ENCODE assay signal across 1 cellular context in the genomic region with DNA sequence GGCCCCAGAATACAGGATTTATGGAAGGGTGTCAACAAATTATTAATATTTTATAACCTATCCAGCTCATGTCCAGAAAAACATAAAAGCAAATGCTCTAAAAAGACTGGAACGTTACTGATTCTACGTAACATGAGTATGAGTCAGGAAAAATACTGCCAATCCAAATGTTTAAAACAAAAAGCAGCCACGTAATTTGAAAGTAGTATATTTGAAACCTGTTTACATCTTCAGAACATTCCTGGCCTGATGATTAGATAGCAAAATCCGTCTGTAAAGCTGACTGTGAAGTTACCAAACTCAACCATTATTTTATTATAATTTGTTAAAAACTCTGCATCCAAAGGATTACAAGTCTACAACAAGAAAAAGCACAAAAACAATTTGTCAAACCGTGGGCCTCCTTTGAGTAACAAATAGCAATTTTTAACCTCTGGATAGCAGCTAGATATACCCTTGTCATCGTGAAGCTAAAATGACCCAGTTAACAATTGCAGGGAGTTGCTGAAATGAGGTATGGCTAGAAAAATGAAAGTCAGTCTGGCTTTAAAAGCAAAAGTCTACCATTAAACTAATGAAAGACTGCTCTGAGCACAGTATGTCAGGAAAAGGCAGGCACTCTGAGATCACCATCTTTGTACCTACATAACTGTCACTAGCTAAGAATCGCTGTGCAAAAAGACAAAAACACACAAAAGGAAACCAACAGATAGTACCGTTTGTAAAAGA.
TF ChIP-seq lines count a peak whose summit lies in the region.

No MANE protein-coding gene starts in this region.

TF ChIP-seq in SK-N-SH, 30 proteins besides CTCF, POLR2A, EP300 and RAD21 (continued from another document):
- no peak for TF ChIP-seq USF2 (IDR thresholded peaks at IDR 0.05; ENCODE audit: borderline replicate concordance, low read depth, low read length)
- no peak for TF ChIP-seq RFX5 (IDR thresholded peaks at IDR 0.05; ENCODE audit: low read length)
- no peak for TF ChIP-seq SIN3A (IDR thresholded peaks at IDR 0.05; ENCODE audit: borderline replicate concordance, low read depth, low read length)
- no peak for TF ChIP-seq YY1 (IDR thresholded peaks at IDR 0.05; ENCODE audit: low read depth)
- no peak for TF ChIP-seq MAX (IDR thresholded peaks at IDR 0.05; ENCODE audit: low read depth)
- no peak for TF ChIP-seq CHD2 (IDR thresholded peaks at IDR 0.05; ENCODE audit: low read length, partially characterized antibody)
- TF ChIP-seq FOXJ3 (CRISPR knock-in tag; IDR thresholded peaks at IDR 0.05): no peak
- TF ChIP-seq POLR2AphosphoS5 (IDR thresholded peaks at IDR 0.05; ENCODE audit: low read depth, low read length): no peak
- TF ChIP-seq RXRA (IDR thresholded peaks at IDR 0.05; ENCODE audit: borderline replicate concordance, low read depth): no peak
- TF ChIP-seq RCOR1 (IDR thresholded peaks at IDR 0.05; ENCODE audit: low read length): no peak
- no peak for TF ChIP-seq REST (IDR thresholded peaks at IDR 0.05; ENCODE audit: low read depth, low read length)
- TF ChIP-seq TEAD4 (IDR thresholded peaks at IDR 0.05; ENCODE audit: borderline replicate concordance, insufficient read depth): no peak
- TF ChIP-seq NFIC (IDR thresholded peaks at IDR 0.05; ENCODE audit: borderline replicate concordance): no peak
